ENCODE assay signal across 8 cellular contexts in the genomic region with DNA sequence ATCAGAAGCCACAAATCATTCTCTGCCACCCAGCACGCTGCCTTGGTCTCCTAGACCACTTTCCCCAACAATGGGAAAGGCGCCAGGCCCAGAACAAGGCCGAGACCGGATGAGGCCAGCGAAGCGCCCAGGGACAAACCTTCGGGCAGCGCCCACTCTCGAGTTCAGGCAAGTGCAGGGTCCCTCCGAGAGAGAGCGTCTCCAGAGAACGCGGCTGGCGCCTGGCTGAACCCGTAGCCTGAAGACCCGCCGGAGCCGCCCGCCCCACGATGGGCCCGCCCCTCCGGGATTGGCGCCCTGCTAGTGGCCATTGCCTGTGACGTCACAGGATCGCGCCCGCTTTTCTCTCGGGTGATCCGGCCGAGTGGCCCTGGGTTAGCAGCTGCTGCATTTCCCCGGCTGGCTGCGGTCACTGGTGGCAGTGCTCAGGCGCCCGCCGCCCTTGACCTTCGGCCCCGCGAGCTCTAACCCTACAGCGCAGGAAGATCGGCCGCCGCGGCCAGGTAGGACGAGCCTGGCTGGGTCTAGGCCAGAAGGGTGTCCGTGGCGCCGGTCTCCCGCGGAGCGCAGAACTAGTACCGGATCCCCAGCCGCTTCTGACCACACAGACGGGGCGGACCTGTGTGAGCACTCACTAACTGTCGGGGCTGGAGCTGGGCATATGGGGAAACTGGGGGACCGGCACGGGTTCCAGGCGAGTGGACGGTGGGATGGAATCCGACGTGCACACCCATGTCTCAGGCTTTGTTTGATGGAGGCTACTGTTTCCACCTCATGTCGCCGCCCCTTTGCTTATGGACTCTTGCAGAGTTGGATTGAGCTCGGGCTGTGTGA. TPM values are rescaled to one million over a fixed set of nuclear protein-coding genes. Genes with fewer than 3 reads are reported as not detected.
A peak's percentile ranks its signal among the peaks of the same experiment; 100 is the strongest.
DNase-seq lines count a peak whose midpoint lies in the region; ATAC-seq and TF ChIP-seq lines count a peak whose summit lies in the region.

A gene with protein sequence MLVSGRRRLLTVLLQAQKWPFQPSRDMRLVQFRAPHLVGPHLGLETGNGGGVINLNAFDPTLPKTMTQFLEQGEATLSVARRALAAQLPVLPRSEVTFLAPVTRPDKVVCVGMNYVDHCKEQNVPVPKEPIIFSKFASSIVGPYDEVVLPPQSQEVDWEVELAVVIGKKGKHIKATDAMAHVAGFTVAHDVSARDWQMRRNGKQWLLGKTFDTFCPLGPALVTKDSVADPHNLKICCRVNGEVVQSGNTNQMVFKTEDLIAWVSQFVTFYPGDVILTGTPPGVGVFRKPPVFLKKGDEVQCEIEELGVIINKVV (plus strand): TSS at position 339 of the 834 bp plus-strand sequence. CDS start 2,851 bp downstream, outside the sequence.

- peaks cover 21% of the 10 kb centered on the region for H3K4me1 Mint-ChIP-seq in activated naive CD8-positive, alpha-beta T cell (ENCODE audit: low read depth)

- H3K79me2 ChIP-seq in osteoblast (ENCODE audit: insufficient read depth, low read length), result peaks cover 21% of the 10 kb centered on the region

- H4K20me1 ChIP-seq in osteoblast (ENCODE audit: insufficient read depth, low read length), result no peaks in the 10 kb centered on the region

- no peak for TF ChIP-seq CTCF in GM12864 (IDR thresholded peaks at IDR 0.05; ENCODE audit: low read depth, low read length, missing control alignments)
- no peak for TF ChIP-seq CTCF in osteoblast (IDR thresholded peaks at IDR 0.05; ENCODE audit: extremely low read depth, low read depth, low read length)
- TF ChIP-seq CTCF in thoracic aorta (IDR thresholded peaks at IDR 0.05), result no peak

- H3K27me3 ChIP-seq in osteoblast (ENCODE audit: insufficient read depth, low read length), result no peaks in the 10 kb centered on the region
- H3K27me3 ChIP-seq in thoracic aorta (replicated peaks; ENCODE audit: insufficient read depth), result no peaks in the 10 kb centered on the region

- H3K4me1 ChIP-seq in osteoblast (ENCODE audit: insufficient read depth, low read length), result peaks cover 7% of the 10 kb centered on the region
- H3K4me1 ChIP-seq in thoracic aorta (ENCODE audit: control insufficient read depth in 1 of 2, low read depth in 2 of 2), result peaks cover 4 to 19% of the 10 kb centered on the region in 2 donors

- H3K36me3 Mint-ChIP-seq in activated naive CD8-positive, alpha-beta T cell, result no peaks in the 10 kb centered on the region

- ATAC-seq in HG02678 (IDR thresholded peaks at IDR 0.05; ENCODE audit: unreplicated experiment) (peak; percentile 96), thoracic aorta (ENCODE audit: insufficient number of reproducible peaks, low FRiP score, low read depth) (peak; percentile 97)

- H3K27ac Mint-ChIP-seq in activated naive CD8-positive, alpha-beta T cell, result peak within 1 kb of the TSS; percentile 85

- H3K36me3 ChIP-seq in osteoblast (ENCODE audit: insufficient read depth, low read length), result no peaks in the 10 kb centered on the region
- no peaks in the 10 kb centered on the region for H3K36me3 ChIP-seq in thoracic aorta

- peak within 1 kb of the TSS; percentile 92 for H3K4me2 ChIP-seq in osteoblast (ENCODE audit: insufficient read depth, low read length)

- no peaks in the 10 kb centered on the region for H3K27me3 Mint-ChIP-seq in activated naive CD8-positive, alpha-beta T cell

- peak; percentile 53 for DNase-seq in GM12864 (ENCODE audit: low read depth)
- peak; percentile 84 for DNase-seq in NCI-H1105 treated with DMSO at 0.1 percent for 48 hours (lab: John Stamatoyannopoulos, UW)
- peak; percentile 78 for DNase-seq in SKM-1 treated with dmso at 0.1 percent for 144 hours (lab: John Stamatoyannopoulos, UW; ENCODE audit: unreplicated experiment)
- peak; percentile 91 for DNase-seq in glomerular visceral epithelial cell (ENCODE audit: extremely low spot score)
- DNase-seq in osteoblast (ENCODE audit: insufficient read length, low spot score, missing footprints), result peak; percentile 99
- peak; percentile 86 for DNase-seq in thoracic aorta (ENCODE audit: low spot score)

- no peaks in the 10 kb centered on the region for H3K9me3 ChIP-seq in osteoblast (ENCODE audit: low read depth, low read length)
- no peaks in the 10 kb centered on the region for H3K9me3 ChIP-seq in thoracic aorta

- H2AFZ ChIP-seq in osteoblast (ENCODE audit: low read length), result peak within 1 kb of the TSS; percentile 86

- peak within 1 kb of the TSS; percentile 96 for H3K4me3 ChIP-seq in GM12864 (ENCODE audit: low read depth, low read length)
- H3K4me3 ChIP-seq in osteoblast (ENCODE audit: insufficient read depth, low read length), result peak within 1 kb of the TSS; percentile 93
- H3K4me3 ChIP-seq in thoracic aorta, result peak within 1 kb of the TSS; percentile 85

- peak within 1 kb of the TSS; percentile 96 for H3K4me3 Mint-ChIP-seq in activated naive CD8-positive, alpha-beta T cell

- no peaks in the 10 kb centered on the region for H3K9me3 Mint-ChIP-seq in activated naive CD8-positive, alpha-beta T cell (ENCODE audit: low read depth)

- H3K27ac ChIP-seq in osteoblast (ENCODE audit: low read depth, low read length), result peak within 1 kb of the TSS; percentile 70
- H3K27ac ChIP-seq in thoracic aorta, result peak within 1 kb of the TSS; percentile 63 to 79

RNA-seq across cellular contexts. Expression of the gene that starts here (rescaled TPM):
- 19.7 and 21.4 TPM in 2 replicates for total RNA-seq in osteoblast
- total RNA-seq in thoracic aorta, result 10 to 100 TPM; 11.7 to 23.6 TPM

Comparison
In these comparisons a context has a peak if more than half of its experiments do, and no peak if none do; other contexts are left out.
1. Peak in every context shown above with its lines: DNase-seq, ATAC-seq, H3K4me3 ChIP-seq and H3K27ac ChIP-seq.